In the genomic region with DNA sequence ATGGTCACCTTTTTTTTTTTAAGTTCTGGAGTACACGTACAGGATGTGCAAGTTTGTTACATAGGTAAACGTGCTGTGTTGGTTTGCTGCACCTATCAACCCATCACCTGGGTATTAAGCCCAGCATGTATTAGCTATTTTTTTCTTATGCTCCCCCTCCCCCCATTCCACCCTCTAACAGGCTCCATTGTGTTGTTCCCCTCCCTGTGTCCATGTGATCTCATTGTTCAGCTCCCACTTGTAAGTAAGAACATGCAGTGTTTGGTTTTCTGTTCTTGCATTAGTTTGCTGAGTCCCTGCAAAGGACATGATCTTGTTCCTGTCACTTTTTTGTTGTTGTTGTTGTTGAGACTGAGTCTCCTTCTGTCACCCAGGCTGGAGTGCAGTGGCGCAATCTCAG, we compare ENCODE assay signal across 1 cellular context. TPM values are rescaled to one million over a fixed set of nuclear protein-coding genes. Genes with fewer than 3 reads are reported as not detected.
"Had no signal": no experiment of that assay in that cellular context is flagged by ENCODE, and none has a peak within 500 bp of the region (broad histone marks: within the 10 kb centered on the region; RNA-seq: fewer than 3 reads in every experiment).

No MANE protein-coding gene starts in this region.

RNA-seq across cellular contexts. Expression of a gene that starts 45.4 kb away (rescaled TPM):
- polyA plus RNA-seq: neural cell had no signal
